In genomic region chr4:151660676-151661075, GRCh38 we compare ENCODE assay signal across 14 cellular contexts.
DNase-seq lines count a peak whose midpoint lies in the region; ATAC-seq and TF ChIP-seq lines count a peak whose summit lies in the region.
"Had no signal": no experiment of that assay in that cellular context is flagged by ENCODE, and none has a peak within 500 bp of the region (broad histone marks: within the 10 kb centered on the region; RNA-seq: fewer than 3 reads in every experiment).

No MANE protein-coding gene starts in this region.

- H3K9me3 ChIP-seq in hepatocyte (ENCODE audit: low read depth), result no peaks in the 10 kb centered on the region
- H3K9me3 ChIP-seq in suprapubic skin, result no peaks in the 10 kb centered on the region
- H3K9me3 ChIP-seq: Caco-2 had no signal

- peaks cover 17% of the 10 kb centered on the region for H3K4me1 Mint-ChIP-seq in activated naive CD8-positive, alpha-beta T cell (ENCODE audit: low read depth)
- H3K4me1 Mint-ChIP-seq in activated naive CD8-positive, alpha-beta T cell treated with anti-CD3 and anti-CD28 coated beads for 36 hours, result peaks cover 15% of the 10 kb centered on the region

- no peak overlapping the region for H2AFZ ChIP-seq in hepatocyte

- peak overlapping the region; percentile 71 for H3K27ac ChIP-seq in hepatocyte
- H3K27ac ChIP-seq in suprapubic skin, result peak overlapping the region; percentile 75
- H3K27ac ChIP-seq: 22Rv1, GM23248 had no signal

- peak overlapping the region; percentile 29 for H3K27ac Mint-ChIP-seq in activated naive CD8-positive, alpha-beta T cell
- no peak overlapping the region for H3K27ac Mint-ChIP-seq in activated naive CD8-positive, alpha-beta T cell treated with anti-CD3 and anti-CD28 coated beads for 36 hours
- H3K27ac Mint-ChIP-seq: CD14-positive monocyte had no signal

- H3K27me3 ChIP-seq in hepatocyte (no peaks in the 10 kb centered on the region), suprapubic skin (no peaks in the 10 kb centered on the region)

- no peak for TF ChIP-seq CTCF in hepatocyte (IDR thresholded peaks at IDR 0.05; ENCODE audit: poor library complexity)
- no peak for TF ChIP-seq CTCF in suprapubic skin (IDR thresholded peaks at IDR 0.05)

- DNase-seq in DMS53 (lab: John Stamatoyannopoulos, UW) (peak; percentile 1), DMS53 treated with DMSO at 0.1 percent for 48 hours (lab: John Stamatoyannopoulos, UW; ENCODE audit: unreplicated experiment) (no peak), hepatocyte (ENCODE audit: low spot score) (no peak), suprapubic skin (ENCODE audit: low spot score in 2 of 2) (no peak)
- DNase-seq in activated naive CD8-positive, alpha-beta T cell treated with anti-CD3 and anti-CD28 coated beads for 36 hours, result no peak
- DNase-seq: Caco-2; CD8-positive, alpha-beta memory T cell; GM23248 had no signal

- no peak overlapping the region for H3K4me3 Mint-ChIP-seq in activated naive CD8-positive, alpha-beta T cell
- H3K4me3 Mint-ChIP-seq in activated naive CD8-positive, alpha-beta T cell treated with anti-CD3 and anti-CD28 coated beads for 36 hours, result no peak overlapping the region
- H3K4me3 Mint-ChIP-seq: CD14-positive monocyte; CD8-positive, alpha-beta memory T cell had no signal

- no peak for TF ChIP-seq POLR2A in suprapubic skin (IDR thresholded peaks at IDR 0.05)

- H3K27me3 Mint-ChIP-seq in activated naive CD8-positive, alpha-beta T cell, result no peaks in the 10 kb centered on the region
- H3K27me3 Mint-ChIP-seq in activated naive CD8-positive, alpha-beta T cell treated with anti-CD3 and anti-CD28 coated beads for 36 hours, result no peaks in the 10 kb centered on the region

- H3K4me3 ChIP-seq in hepatocyte, result no peak overlapping the region
- no peak overlapping the region for H3K4me3 ChIP-seq in suprapubic skin
- H3K4me3 ChIP-seq: GM23248 had no signal

- no peaks in the 10 kb centered on the region for H3K79me2 ChIP-seq in hepatocyte

- H3K4me1 ChIP-seq in hepatocyte (ENCODE audit: insufficient read depth) (peaks cover 18% of the 10 kb centered on the region), suprapubic skin (peaks cover 26% of the 10 kb centered on the region)
- H3K4me1 ChIP-seq: Caco-2 had no signal

- no peak overlapping the region for H3K4me2 ChIP-seq in hepatocyte

- H3K36me3 Mint-ChIP-seq in activated naive CD8-positive, alpha-beta T cell, result peaks cover 2% of the 10 kb centered on the region
- peaks cover 6% of the 10 kb centered on the region for H3K36me3 Mint-ChIP-seq in activated naive CD8-positive, alpha-beta T cell treated with anti-CD3 and anti-CD28 coated beads for 36 hours
- H3K36me3 Mint-ChIP-seq: CD14-positive monocyte had no signal

- ATAC-seq in HG03139 (IDR thresholded peaks at IDR 0.05; ENCODE audit: unreplicated experiment), result no peak
- no peak for ATAC-seq in GM21619 (IDR thresholded peaks at IDR 0.05; ENCODE audit: unreplicated experiment)
- ATAC-seq: HCT116 had no signal

- no peaks in the 10 kb centered on the region for H4K20me1 ChIP-seq in hepatocyte (ENCODE audit: insufficient read depth, poor library complexity, severe bottlenecking)

- TF ChIP-seq EP300 in suprapubic skin (IDR thresholded peaks at IDR 0.05), result no peak

- no peaks in the 10 kb centered on the region for H3K9me3 Mint-ChIP-seq in activated naive CD8-positive, alpha-beta T cell (ENCODE audit: low read depth)
- peaks cover 1% of the 10 kb centered on the region for H3K9me3 Mint-ChIP-seq in activated naive CD8-positive, alpha-beta T cell treated with anti-CD3 and anti-CD28 coated beads for 36 hours
- H3K9me3 Mint-ChIP-seq: CD14-positive monocyte; CD8-positive, alpha-beta memory T cell had no signal

- no peaks in the 10 kb centered on the region for H3K36me3 ChIP-seq in hepatocyte (replicated peaks; ENCODE audit: insufficient read depth, low read depth)
- H3K36me3 ChIP-seq in suprapubic skin, result peaks cover 44% of the 10 kb centered on the region

- no peaks in the 10 kb centered on the region for H3K9me2 ChIP-seq in hepatocyte (replicated peaks; ENCODE audit: insufficient read depth)
